1 cellular context compared by ENCODE assay signal in genomic region chr12:94162108-94162507, GRCh38.
TF ChIP-seq lines count a peak whose summit lies in the region.

No MANE protein-coding gene starts in this region.

TF ChIP-seq in HEK293, 187 proteins besides CTCF, POLR2A, EP300 and RAD21 (continued from another document):
- TF ChIP-seq ZBTB11 (tag by site-specific recombination; conservative IDR thresholded peaks at IDR 0.05; ENCODE audit: low read depth) (no peak), ZNF629 (tag by site-specific recombination; IDR thresholded peaks at IDR 0.05) (no peak), ZNF623 (tag by site-specific recombination; IDR thresholded peaks at IDR 0.05) (peak; percentile 89), ZIC2 (tag by site-specific recombination; IDR thresholded peaks at IDR 0.05) (no peak), GLI2 (tag by site-specific recombination; IDR thresholded peaks at IDR 0.05; ENCODE audit: borderline replicate concordance, low read depth) (no peak), ZNF404 (tag by site-specific recombination; IDR thresholded peaks at IDR 0.05) (no peak), ZNF837 (tag by site-specific recombination; IDR thresholded peaks at IDR 0.05) (no peak)
